In the genomic region with DNA sequence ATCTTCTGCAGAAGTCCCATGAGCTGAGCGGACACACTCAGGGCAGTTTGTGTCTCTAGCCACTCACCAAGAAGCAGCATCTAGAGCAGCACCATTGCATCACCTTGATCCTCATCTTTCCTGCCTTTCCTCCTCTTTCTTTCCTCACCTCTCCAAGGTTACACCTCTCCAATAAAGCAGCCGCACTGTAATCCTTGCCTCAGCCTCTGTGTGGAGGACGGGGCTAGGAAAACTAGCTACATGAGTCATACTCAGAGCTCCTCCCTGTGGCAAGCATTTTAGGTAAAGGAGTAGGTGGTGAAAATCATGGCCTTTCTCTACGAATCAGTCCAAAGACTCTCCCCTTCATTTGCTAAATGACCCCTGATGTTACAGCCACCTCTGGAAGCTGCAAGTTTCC, we compare ENCODE assay signal across 8 cellular contexts.
DNase-seq lines count a peak whose midpoint lies in the region; ATAC-seq and TF ChIP-seq lines count a peak whose summit lies in the region.

No MANE protein-coding gene starts in this region.

- TF ChIP-seq CTCF in GM12874 (IDR thresholded peaks at IDR 0.05; ENCODE audit: insufficient read depth, low read depth, low read length) (0 out of 2 replicates have a peak, but pooled peaks have one; percentile 18), dorsolateral prefrontal cortex (IDR thresholded peaks at IDR 0.05 in 54 of 56, conservative IDR thresholded peaks at IDR 0.05 in 2 of 56; ENCODE audit: low read depth in 1 of 56, partially characterized antibody in 56 of 56) (peak in 34 of 56 donors; percentile 11 to 56 (median 28))

- peaks cover 0 to 4% (median 0%) of the 10 kb centered on the region in 45 donors for H3K27me3 ChIP-seq in dorsolateral prefrontal cortex

- ATAC-seq in HG02798 (IDR thresholded peaks at IDR 0.05; ENCODE audit: poor library complexity, unreplicated experiment), result no peak
- ATAC-seq in HG02763 (IDR thresholded peaks at IDR 0.05; ENCODE audit: unreplicated experiment), result no peak

- intact Hi-C loops in dorsolateral prefrontal cortex (cut with DNase I), result no loop called here

- peak; percentile 45 for DNase-seq in NCI-H1694 (lab: John Stamatoyannopoulos, UW)
- no peak for DNase-seq in dorsolateral prefrontal cortex
- DNase-seq in non-pigmented ciliary epithelial cell (ENCODE audit: low read depth), result peak; percentile 36
- no peak for DNase-seq in NCI-H510A (lab: John Stamatoyannopoulos, UW)
- DNase-seq in Ammon's horn (ENCODE audit: low spot score), result no peak

- no peak overlapping the region for H3K27ac ChIP-seq in dorsolateral prefrontal cortex

- H3K4me3 ChIP-seq in dorsolateral prefrontal cortex, result no peak overlapping the region

Comparison
In these comparisons a context has a peak if more than half of its experiments do, and no peak if none do; other contexts are left out.
1. DNase-seq: peak in NCI-H1694 (single experiment) and non-pigmented ciliary epithelial cell (single experiment); none in dorsolateral prefrontal cortex (0 of 10), NCI-H510A (single experiment) and Ammon's horn (single experiment).